In genomic region chr17:59618894-59619312, GRCh38 we compare ENCODE assay signal across 8 cellular contexts. TPM values are rescaled to one million over a fixed set of nuclear protein-coding genes. Genes with fewer than 3 reads are reported as not detected.
DNase-seq lines count a peak whose midpoint lies in the region; ATAC-seq and TF ChIP-seq lines count a peak whose summit lies in the region.

No MANE protein-coding gene starts in this region.

- no peaks in the 10 kb centered on the region for H3K27me3 ChIP-seq in foreskin keratinocyte
- H3K27me3 ChIP-seq in gastrocnemius medialis, result no peaks in the 10 kb centered on the region

- no peak for TF ChIP-seq POLR2A in gastrocnemius medialis (IDR thresholded peaks at IDR 0.05)
- no peak for TF ChIP-seq POLR2A in erythroblast (IDR thresholded peaks at IDR 0.05; ENCODE audit: low read length)

- ATAC-seq in foreskin keratinocyte, result no peak
- peak; percentile 20 for ATAC-seq in gastrocnemius medialis
- no peak for ATAC-seq in activated CD4-positive, CD25-positive, alpha-beta regulatory T cell treated with anti-CD3 and anti-CD28 coated beads, Interleukin-2, amount 50 U/mL, for 24 hours
- ATAC-seq in GM18511 (IDR thresholded peaks at IDR 0.05; ENCODE audit: unreplicated experiment), result no peak

- intact Hi-C loops in gastrocnemius medialis (cut with DNase I; ENCODE audit: low total_unique reads), result loop anchor here (1.0 to 10.0 kb wide), 5 partner anchors 24 to 287 kb away; partner anchors contain the start of genes DHX40, PTRH2, RPS6KB1 and TUBD1

- no peaks in the 10 kb centered on the region for H3K9me3 ChIP-seq in gastrocnemius medialis

- H3K4me3 ChIP-seq in gastrocnemius medialis, result peak overlapping the region; percentile 92 to 99 (median 95)

- no peaks in the 10 kb centered on the region for H3K36me3 ChIP-seq in gastrocnemius medialis

- peak; percentile 78 for DNase-seq in activated CD8-positive, alpha-beta memory T cell treated with anti-CD3 and anti-CD28 coated beads, Interleukin-2, amount 50 U/mL, for 1 hour (ENCODE audit: extremely low read depth)
- DNase-seq in activated CD8-positive, alpha-beta memory T cell treated with anti-CD3 and anti-CD28 coated beads, Interleukin-2, amount 50 U/mL, for 48 hours, result no peak
- DNase-seq in foreskin keratinocyte, result no peak
- DNase-seq in gastrocnemius medialis, result peak; percentile 87 to 91
- no peak for DNase-seq in erythroblast (lab: John Stamatoyannopoulos, UW)

- in situ Hi-C loops in gastrocnemius medialis (cut with MboI; ENCODE audit: low sequenced_read_pairs in 4 of 4), result no loop called here

- H3K4me1 ChIP-seq in foreskin keratinocyte, result peaks cover 28% of the 10 kb centered on the region
- peaks cover 40% of the 10 kb centered on the region in 2 donors for H3K4me1 ChIP-seq in gastrocnemius medialis

- H3K27ac ChIP-seq in VCaP (peak overlapping the region; percentile 99), foreskin keratinocyte (peak overlapping the region; percentile 98), gastrocnemius medialis (peak overlapping the region; percentile 97 to 99 (median 98))

- TF ChIP-seq CTCF in VCaP (conservative IDR thresholded peaks at IDR 0.05), result no peak
- TF ChIP-seq CTCF in foreskin keratinocyte (conservative IDR thresholded peaks at IDR 0.05), result no peak
- no peak for TF ChIP-seq CTCF in gastrocnemius medialis (IDR thresholded peaks at IDR 0.05 in 4 of 5, conservative IDR thresholded peaks at IDR 0.05 in 1 of 5)

RNA-seq across cellular contexts. Expression of gene CLTC, which starts 0.8 kb away (rescaled TPM):
- total RNA-seq in foreskin keratinocyte (226 and 241 TPM in 2 replicates), gastrocnemius medialis (100 to 1,000 TPM; 140 to 203 (median 172) TPM)
- polyA plus RNA-seq in foreskin keratinocyte, result 120 and 130 TPM in 2 replicates

RNA-seq across cellular contexts. Expression of gene DHX40, which starts 53.5 kb away (rescaled TPM):
- total RNA-seq in foreskin keratinocyte, result 26.3 TPM in 2 replicates
- polyA plus RNA-seq in foreskin keratinocyte, result 9.0 and 9.8 TPM in 2 replicates
- 10 to 100 TPM; 21.2 to 32.2 (median 26.9) TPM for total RNA-seq in gastrocnemius medialis

Comparison
In these comparisons a context has a peak if more than half of its experiments do, and no peak if none do; other contexts are left out.
1. DNase-seq: peak in activated CD8-positive, alpha-beta memory T cell treated with anti-CD3 and anti-CD28 coated beads, Interleukin-2, amount 50 U/mL, for 1 hour (single experiment) and gastrocnemius medialis (2 of 2); none in activated CD8-positive, alpha-beta memory T cell treated with anti-CD3 and anti-CD28 coated beads, Interleukin-2, amount 50 U/mL, for 48 hours (single experiment), foreskin keratinocyte (0 of 2) and erythroblast (0 of 2).
2. ATAC-seq: peak in gastrocnemius medialis (2 of 2); none in foreskin keratinocyte (single experiment), activated CD4-positive, CD25-positive, alpha-beta regulatory T cell treated with anti-CD3 and anti-CD28 coated beads, Interleukin-2, amount 50 U/mL, for 24 hours (0 of 2) and GM18511 (single experiment).
3. Peak in every context shown above with its lines, with median percentiles within 50 percentile points of each other: H3K27ac ChIP-seq.